Comparison of ENCODE assay signal across 1 cellular context in the genomic region with DNA sequence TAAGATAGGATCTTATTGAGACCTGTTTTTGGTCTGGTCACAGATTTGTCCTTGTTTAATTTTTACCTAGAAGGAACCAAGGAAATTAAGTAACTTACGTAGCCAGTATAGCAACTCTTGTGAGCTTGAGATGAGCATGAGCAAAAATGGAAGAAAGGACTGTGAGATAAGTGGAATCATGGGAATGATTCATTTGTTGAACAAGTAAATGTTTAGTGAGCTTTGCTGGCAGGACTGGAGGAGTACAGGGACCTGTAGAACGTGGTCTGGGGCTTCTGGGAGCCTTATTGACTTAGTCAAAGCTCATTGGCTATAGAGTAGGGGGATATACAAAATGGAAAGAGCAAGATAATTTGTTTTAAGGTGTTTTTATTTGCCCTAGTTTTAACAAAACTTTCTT.
TF ChIP-seq lines count a peak whose summit lies in the region.

No MANE protein-coding gene starts in this region.

TF ChIP-seq in K562, 482 proteins besides CTCF, POLR2A, EP300 and RAD21 (continued from another document and continues in another):
- TF ChIP-seq, protein P1, sequence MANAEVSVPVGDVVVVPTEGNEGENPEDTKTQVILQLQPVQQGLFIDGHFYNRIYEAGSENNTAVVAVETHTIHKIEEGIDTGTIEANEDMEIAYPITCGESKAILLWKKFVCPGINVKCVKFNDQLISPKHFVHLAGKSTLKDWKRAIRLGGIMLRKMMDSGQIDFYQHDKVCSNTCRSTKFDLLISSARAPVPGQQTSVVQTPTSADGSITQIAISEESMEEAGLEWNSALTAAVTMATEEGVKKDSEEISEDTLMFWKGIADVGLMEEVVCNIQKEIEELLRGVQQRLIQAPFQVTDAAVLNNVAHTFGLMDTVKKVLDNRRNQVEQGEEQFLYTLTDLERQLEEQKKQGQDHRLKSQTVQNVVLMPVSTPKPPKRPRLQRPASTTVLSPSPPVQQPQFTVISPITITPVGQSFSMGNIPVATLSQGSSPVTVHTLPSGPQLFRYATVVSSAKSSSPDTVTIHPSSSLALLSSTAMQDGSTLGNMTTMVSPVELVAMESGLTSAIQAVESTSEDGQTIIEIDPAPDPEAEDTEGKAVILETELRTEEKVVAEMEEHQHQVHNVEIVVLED (CRISPR knock-in tag; IDR thresholded peaks at IDR 0.05), result no peak
- TF ChIP-seq ZFP36 (IDR thresholded peaks at IDR 0.05; ENCODE audit: low read depth, low read length, partially characterized antibody), result no peak
- no peak for TF ChIP-seq ESRRB (CRISPR knock-in tag; IDR thresholded peaks at IDR 0.05; ENCODE audit: borderline replicate concordance)
- TF ChIP-seq ZNF197 (CRISPR knock-in tag; IDR thresholded peaks at IDR 0.05; ENCODE audit: low read depth), result no peak
- TF ChIP-seq ZNF24 (IDR thresholded peaks at IDR 0.05), result peak; percentile 32; the same call in 1 of the 2 replicates
- no peak for TF ChIP-seq NFIX (CRISPR knock-in tag; IDR thresholded peaks at IDR 0.05; ENCODE audit: low read depth)
- TF ChIP-seq GTF2F1 (IDR thresholded peaks at IDR 0.05; ENCODE audit: low read depth, low read length), result no peak
- no peak for TF ChIP-seq RBM22 (IDR thresholded peaks at IDR 0.05; ENCODE audit: low read depth, low read length, poor library complexity, severe bottlenecking)
- TF ChIP-seq NCOA4 (IDR thresholded peaks at IDR 0.05; ENCODE audit: partially characterized antibody), result no peak
- TF ChIP-seq ZNF76 (CRISPR knock-in tag; IDR thresholded peaks at IDR 0.05; ENCODE audit: borderline replicate concordance), result no peak
- TF ChIP-seq CHD2 (IDR thresholded peaks at IDR 0.05; ENCODE audit: low read depth, low read length), result no peak
- TF ChIP-seq, protein P2, sequence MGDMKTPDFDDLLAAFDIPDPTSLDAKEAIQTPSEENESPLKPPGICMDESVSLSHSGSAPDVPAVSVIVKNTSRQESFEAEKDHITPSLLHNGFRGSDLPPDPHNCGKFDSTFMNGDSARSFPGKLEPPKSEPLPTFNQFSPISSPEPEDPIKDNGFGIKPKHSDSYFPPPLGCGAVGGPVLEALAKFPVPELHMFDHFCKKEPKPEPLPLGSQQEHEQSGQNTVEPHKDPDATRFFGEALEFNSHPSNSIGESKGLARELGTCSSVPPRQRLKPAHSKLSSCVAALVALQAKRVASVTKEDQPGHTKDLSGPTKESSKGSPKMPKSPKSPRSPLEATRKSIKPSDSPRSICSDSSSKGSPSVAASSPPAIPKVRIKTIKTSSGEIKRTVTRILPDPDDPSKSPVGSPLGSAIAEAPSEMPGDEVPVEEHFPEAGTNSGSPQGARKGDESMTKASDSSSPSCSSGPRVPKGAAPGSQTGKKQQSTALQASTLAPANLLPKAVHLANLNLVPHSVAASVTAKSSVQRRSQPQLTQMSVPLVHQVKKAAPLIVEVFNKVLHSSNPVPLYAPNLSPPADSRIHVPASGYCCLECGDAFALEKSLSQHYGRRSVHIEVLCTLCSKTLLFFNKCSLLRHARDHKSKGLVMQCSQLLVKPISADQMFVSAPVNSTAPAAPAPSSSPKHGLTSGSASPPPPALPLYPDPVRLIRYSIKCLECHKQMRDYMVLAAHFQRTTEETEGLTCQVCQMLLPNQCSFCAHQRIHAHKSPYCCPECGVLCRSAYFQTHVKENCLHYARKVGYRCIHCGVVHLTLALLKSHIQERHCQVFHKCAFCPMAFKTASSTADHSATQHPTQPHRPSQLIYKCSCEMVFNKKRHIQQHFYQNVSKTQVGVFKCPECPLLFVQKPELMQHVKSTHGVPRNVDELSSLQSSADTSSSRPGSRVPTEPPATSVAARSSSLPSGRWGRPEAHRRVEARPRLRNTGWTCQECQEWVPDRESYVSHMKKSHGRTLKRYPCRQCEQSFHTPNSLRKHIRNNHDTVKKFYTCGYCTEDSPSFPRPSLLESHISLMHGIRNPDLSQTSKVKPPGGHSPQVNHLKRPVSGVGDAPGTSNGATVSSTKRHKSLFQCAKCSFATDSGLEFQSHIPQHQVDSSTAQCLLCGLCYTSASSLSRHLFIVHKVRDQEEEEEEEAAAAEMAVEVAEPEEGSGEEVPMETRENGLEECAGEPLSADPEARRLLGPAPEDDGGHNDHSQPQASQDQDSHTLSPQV (IDR thresholded peaks at IDR 0.05), result peak; percentile 58; the same call in 1 of the 2 replicates
- TF ChIP-seq, protein P3, sequence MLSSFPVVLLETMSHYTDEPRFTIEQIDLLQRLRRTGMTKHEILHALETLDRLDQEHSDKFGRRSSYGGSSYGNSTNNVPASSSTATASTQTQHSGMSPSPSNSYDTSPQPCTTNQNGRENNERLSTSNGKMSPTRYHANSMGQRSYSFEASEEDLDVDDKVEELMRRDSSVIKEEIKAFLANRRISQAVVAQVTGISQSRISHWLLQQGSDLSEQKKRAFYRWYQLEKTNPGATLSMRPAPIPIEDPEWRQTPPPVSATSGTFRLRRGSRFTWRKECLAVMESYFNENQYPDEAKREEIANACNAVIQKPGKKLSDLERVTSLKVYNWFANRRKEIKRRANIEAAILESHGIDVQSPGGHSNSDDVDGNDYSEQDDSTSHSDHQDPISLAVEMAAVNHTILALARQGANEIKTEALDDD (IDR thresholded peaks at IDR 0.05), result peak; percentile 50; the same call in 1 of the 2 replicates
- no peak for TF ChIP-seq PHB (CRISPR knock-in tag; IDR thresholded peaks at IDR 0.05)
- TF ChIP-seq, protein P4, sequence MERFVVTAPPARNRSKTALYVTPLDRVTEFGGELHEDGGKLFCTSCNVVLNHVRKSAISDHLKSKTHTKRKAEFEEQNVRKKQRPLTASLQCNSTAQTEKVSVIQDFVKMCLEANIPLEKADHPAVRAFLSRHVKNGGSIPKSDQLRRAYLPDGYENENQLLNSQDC (CRISPR knock-in tag; IDR thresholded peaks at IDR 0.05), result no peak
- TF ChIP-seq, protein P5, sequence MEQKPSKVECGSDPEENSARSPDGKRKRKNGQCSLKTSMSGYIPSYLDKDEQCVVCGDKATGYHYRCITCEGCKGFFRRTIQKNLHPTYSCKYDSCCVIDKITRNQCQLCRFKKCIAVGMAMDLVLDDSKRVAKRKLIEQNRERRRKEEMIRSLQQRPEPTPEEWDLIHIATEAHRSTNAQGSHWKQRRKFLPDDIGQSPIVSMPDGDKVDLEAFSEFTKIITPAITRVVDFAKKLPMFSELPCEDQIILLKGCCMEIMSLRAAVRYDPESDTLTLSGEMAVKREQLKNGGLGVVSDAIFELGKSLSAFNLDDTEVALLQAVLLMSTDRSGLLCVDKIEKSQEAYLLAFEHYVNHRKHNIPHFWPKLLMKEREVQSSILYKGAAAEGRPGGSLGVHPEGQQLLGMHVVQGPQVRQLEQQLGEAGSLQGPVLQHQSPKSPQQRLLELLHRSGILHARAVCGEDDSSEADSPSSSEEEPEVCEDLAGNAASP (IDR thresholded peaks at IDR 0.05), result no peak
- no peak for TF ChIP-seq ZNF696 (CRISPR knock-in tag; conservative IDR thresholded peaks at IDR 0.05)
- TF ChIP-seq SRSF3 (IDR thresholded peaks at IDR 0.05; ENCODE audit: insufficient read depth, low read length), result no peak
- TF ChIP-seq, protein P6, sequence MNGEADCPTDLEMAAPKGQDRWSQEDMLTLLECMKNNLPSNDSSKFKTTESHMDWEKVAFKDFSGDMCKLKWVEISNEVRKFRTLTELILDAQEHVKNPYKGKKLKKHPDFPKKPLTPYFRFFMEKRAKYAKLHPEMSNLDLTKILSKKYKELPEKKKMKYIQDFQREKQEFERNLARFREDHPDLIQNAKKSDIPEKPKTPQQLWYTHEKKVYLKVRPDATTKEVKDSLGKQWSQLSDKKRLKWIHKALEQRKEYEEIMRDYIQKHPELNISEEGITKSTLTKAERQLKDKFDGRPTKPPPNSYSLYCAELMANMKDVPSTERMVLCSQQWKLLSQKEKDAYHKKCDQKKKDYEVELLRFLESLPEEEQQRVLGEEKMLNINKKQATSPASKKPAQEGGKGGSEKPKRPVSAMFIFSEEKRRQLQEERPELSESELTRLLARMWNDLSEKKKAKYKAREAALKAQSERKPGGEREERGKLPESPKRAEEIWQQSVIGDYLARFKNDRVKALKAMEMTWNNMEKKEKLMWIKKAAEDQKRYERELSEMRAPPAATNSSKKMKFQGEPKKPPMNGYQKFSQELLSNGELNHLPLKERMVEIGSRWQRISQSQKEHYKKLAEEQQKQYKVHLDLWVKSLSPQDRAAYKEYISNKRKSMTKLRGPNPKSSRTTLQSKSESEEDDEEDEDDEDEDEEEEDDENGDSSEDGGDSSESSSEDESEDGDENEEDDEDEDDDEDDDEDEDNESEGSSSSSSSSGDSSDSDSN (IDR thresholded peaks at IDR 0.05; ENCODE audit: borderline replicate concordance in 1 of 2, low read depth in 2 of 2, low read length in 2 of 2), result no peak
- TF ChIP-seq, protein P7, sequence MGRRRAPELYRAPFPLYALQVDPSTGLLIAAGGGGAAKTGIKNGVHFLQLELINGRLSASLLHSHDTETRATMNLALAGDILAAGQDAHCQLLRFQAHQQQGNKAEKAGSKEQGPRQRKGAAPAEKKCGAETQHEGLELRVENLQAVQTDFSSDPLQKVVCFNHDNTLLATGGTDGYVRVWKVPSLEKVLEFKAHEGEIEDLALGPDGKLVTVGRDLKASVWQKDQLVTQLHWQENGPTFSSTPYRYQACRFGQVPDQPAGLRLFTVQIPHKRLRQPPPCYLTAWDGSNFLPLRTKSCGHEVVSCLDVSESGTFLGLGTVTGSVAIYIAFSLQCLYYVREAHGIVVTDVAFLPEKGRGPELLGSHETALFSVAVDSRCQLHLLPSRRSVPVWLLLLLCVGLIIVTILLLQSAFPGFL (CRISPR knock-in tag; IDR thresholded peaks at IDR 0.05), result no peak
- 0 out of 2 replicates have a peak, but pooled peaks have one; percentile 40 for TF ChIP-seq EHMT2 (IDR thresholded peaks at IDR 0.05)
- TF ChIP-seq L3MBTL2 (IDR thresholded peaks at IDR 0.05), result no peak
- no peak for TF ChIP-seq ZNF121 (CRISPR knock-in tag; conservative IDR thresholded peaks at IDR 0.05)
- no peak for TF ChIP-seq NCOA2 (IDR thresholded peaks at IDR 0.05; ENCODE audit: partially characterized antibody in 2 of 2)
- TF ChIP-seq DPF2 (IDR thresholded peaks at IDR 0.05), result peak; percentile 25
- TF ChIP-seq SAP30 (IDR thresholded peaks at IDR 0.05; ENCODE audit: borderline replicate concordance, insufficient read depth, low read depth, low read length, poor library complexity, severe bottlenecking), result no peak
- TF ChIP-seq PHF20 (IDR thresholded peaks at IDR 0.05; ENCODE audit: partially characterized antibody), result no peak
- TF ChIP-seq ZNF717 (CRISPR knock-in tag; IDR thresholded peaks at IDR 0.05), result no peak
- TF ChIP-seq FOXK1 (CRISPR knock-in tag; IDR thresholded peaks at IDR 0.05; ENCODE audit: borderline replicate concordance), result no peak
- TF ChIP-seq ZNF644 (tag; IDR thresholded peaks at IDR 0.05; ENCODE audit: low read depth), result no peak
- no peak for TF ChIP-seq EZH2 (IDR thresholded peaks at IDR 0.05; ENCODE audit: borderline replicate concordance, low read depth, low read length)
- no peak for TF ChIP-seq GTF2E2 (tag; IDR thresholded peaks at IDR 0.05)
- no peak for TF ChIP-seq CCAR2 (IDR thresholded peaks at IDR 0.05; ENCODE audit: low read depth, low read length)
- no peak for TF ChIP-seq ZBTB17 (CRISPR knock-in tag; IDR thresholded peaks at IDR 0.05)
- TF ChIP-seq ZSCAN29 (IDR thresholded peaks at IDR 0.05), result no peak
- TF ChIP-seq HCFC1 (IDR thresholded peaks at IDR 0.05; ENCODE audit: low read depth, low read length), result no peak
- no peak for TF ChIP-seq WHSC1 (IDR thresholded peaks at IDR 0.05; ENCODE audit: low read length)
- no peak for TF ChIP-seq ETV6 (IDR thresholded peaks at IDR 0.05; ENCODE audit: borderline replicate concordance in 1 of 2, low read depth in 2 of 2, low read length in 1 of 2)
- TF ChIP-seq ETV6 (CRISPR knock-in tag; IDR thresholded peaks at IDR 0.05; ENCODE audit: borderline replicate concordance), result no peak
- no peak for TF ChIP-seq ZC3H11A (IDR thresholded peaks at IDR 0.05; ENCODE audit: low read depth, low read length)
- TF ChIP-seq KLF16 (IDR thresholded peaks at IDR 0.05), result no peak
- TF ChIP-seq HDGF (IDR thresholded peaks at IDR 0.05), result 0 out of 2 replicates have a peak, but pooled peaks have one; percentile 43
- TF ChIP-seq ZFPM2 (CRISPR knock-in tag; IDR thresholded peaks at IDR 0.05), result no peak
- no peak for TF ChIP-seq ZNF780A (CRISPR knock-in tag; IDR thresholded peaks at IDR 0.05)
- no peak for TF ChIP-seq MTA2 (IDR thresholded peaks at IDR 0.05; ENCODE audit: low read depth)
- TF ChIP-seq, protein P8, sequence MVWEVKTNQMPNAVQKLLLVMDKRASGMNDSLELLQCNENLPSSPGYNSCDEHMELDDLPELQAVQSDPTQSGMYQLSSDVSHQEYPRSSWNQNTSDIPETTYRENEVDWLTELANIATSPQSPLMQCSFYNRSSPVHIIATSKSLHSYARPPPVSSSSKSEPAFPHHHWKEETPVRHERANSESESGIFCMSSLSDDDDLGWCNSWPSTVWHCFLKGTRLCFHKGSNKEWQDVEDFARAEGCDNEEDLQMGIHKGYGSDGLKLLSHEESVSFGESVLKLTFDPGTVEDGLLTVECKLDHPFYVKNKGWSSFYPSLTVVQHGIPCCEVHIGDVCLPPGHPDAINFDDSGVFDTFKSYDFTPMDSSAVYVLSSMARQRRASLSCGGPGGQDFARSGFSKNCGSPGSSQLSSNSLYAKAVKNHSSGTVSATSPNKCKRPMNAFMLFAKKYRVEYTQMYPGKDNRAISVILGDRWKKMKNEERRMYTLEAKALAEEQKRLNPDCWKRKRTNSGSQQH (CRISPR knock-in tag; IDR thresholded peaks at IDR 0.05), result no peak
- no peak for TF ChIP-seq NFIC (IDR thresholded peaks at IDR 0.05)
- no peak for TF ChIP-seq PCBP2 (IDR thresholded peaks at IDR 0.05; ENCODE audit: low read depth, low read length, poor library complexity, severe bottlenecking)
- no peak for TF ChIP-seq XRCC5 (IDR thresholded peaks at IDR 0.05; ENCODE audit: low read depth, low read length)
- no peak for TF ChIP-seq KDM2B (CRISPR knock-in tag; IDR thresholded peaks at IDR 0.05)
- TF ChIP-seq EP400 (IDR thresholded peaks at IDR 0.05), result 0 out of 2 replicates have a peak, but pooled peaks have one; percentile 9
- TF ChIP-seq HNRNPLL (IDR thresholded peaks at IDR 0.05; ENCODE audit: low read depth, low read length, poor library complexity, severe bottlenecking), result peak; percentile 51
- no peak for TF ChIP-seq ZSCAN32 (CRISPR knock-in tag; IDR thresholded peaks at IDR 0.05)
- TF ChIP-seq SLC30A9 (CRISPR knock-in tag; IDR thresholded peaks at IDR 0.05), result no peak
- TF ChIP-seq PHTF2 (CRISPR knock-in tag; IDR thresholded peaks at IDR 0.05), result no peak
- TF ChIP-seq ZNF324 (CRISPR knock-in tag; IDR thresholded peaks at IDR 0.05), result no peak
- TF ChIP-seq XRCC4 (IDR thresholded peaks at IDR 0.05; ENCODE audit: extremely low read depth, insufficient read depth, insufficient read length), result no peak
- TF ChIP-seq SNRNP70 (optimal IDR thresholded peaks at IDR 0.05; ENCODE audit: low read depth, low read length), result no peak
- no peak for TF ChIP-seq ZNF165 (CRISPR knock-in tag; IDR thresholded peaks at IDR 0.05; ENCODE audit: borderline replicate concordance)
- no peak for TF ChIP-seq HIVEP1 (CRISPR knock-in tag; IDR thresholded peaks at IDR 0.05)
